Comparison of ENCODE assay signal across 20 cellular contexts in genomic region chrX:33062016-33062415, GRCh38.
DNase-seq lines count a peak whose midpoint lies in the region; ATAC-seq, FAIRE-seq and TF ChIP-seq lines count a peak whose summit lies in the region.
"Had no signal": no experiment of that assay in that cellular context is flagged by ENCODE, and none has a peak within 500 bp of the region (broad histone marks: within the 10 kb centered on the region; RNA-seq: fewer than 3 reads in every experiment).

No MANE protein-coding gene starts in this region.

- no peak overlapping the region for H3K4me2 ChIP-seq in astrocyte (ENCODE audit: low read length)
- H3K4me2 ChIP-seq: GM23338 had no signal

- no peaks in the 10 kb centered on the region for H3K27me3 Mint-ChIP-seq in astrocyte (ENCODE audit: low read depth, unreplicated experiment)
- H3K27me3 Mint-ChIP-seq: CD4-positive, alpha-beta T cell had no signal

- H3K4me1 Mint-ChIP-seq in astrocyte (ENCODE audit: low read depth, unreplicated experiment), result no peaks in the 10 kb centered on the region
- H3K4me1 Mint-ChIP-seq: GM23338 had no signal

- H3K9me3 Mint-ChIP-seq in astrocyte (ENCODE audit: unreplicated experiment), result no peaks in the 10 kb centered on the region
- H3K9me3 Mint-ChIP-seq: GM23338 had no signal

- TF ChIP-seq CTCF in astrocyte (IDR thresholded peaks at IDR 0.05; ENCODE audit: insufficient read depth, low read depth, low read length), result no peak

- DNase-seq in Ammon's horn (ENCODE audit: low spot score), result peak; percentile 8
- DNase-seq in astrocyte (ENCODE audit: low read depth), result no peak
- DNase-seq in midbrain (lab: John Stamatoyannopoulos, UW), result peak; percentile 14
- peak; percentile 59 for DNase-seq in superior temporal gyrus (ENCODE audit: extremely low spot score)
- no peak for DNase-seq in GDM1 (lab: John Stamatoyannopoulos, UW)
- DNase-seq in NCI-H82 treated with DMSO at 0.1 percent for 48 hours (lab: John Stamatoyannopoulos, UW; ENCODE audit: unreplicated experiment), result no peak
- DNase-seq: 8988T; BE2C; Calu3; CD4-positive, alpha-beta T cell; DMS 273 treated with DMSO at 0.1 percent for 48 hours; DMS53; DND-41; EL; HCEC 1CT had no signal

- no peak overlapping the region for H3K27ac ChIP-seq in astrocyte (ENCODE audit: low read depth, low read length)
- H3K27ac ChIP-seq: C4-2B had no signal

- no peaks in the 10 kb centered on the region for H4K20me1 ChIP-seq in astrocyte (ENCODE audit: insufficient read depth, low read length)

- H3K4me3 ChIP-seq in astrocyte (ENCODE audit: insufficient read depth, low read depth, low read length), result no peak overlapping the region
- H3K4me3 ChIP-seq: GM23338 had no signal

- no peak overlapping the region for H3K9ac ChIP-seq in astrocyte (ENCODE audit: low read length)

- H3K4me1 ChIP-seq in astrocyte (ENCODE audit: insufficient read depth, low read length), result no peaks in the 10 kb centered on the region
- H3K4me1 ChIP-seq: BE2C had no signal

- H3K36me3 ChIP-seq in astrocyte (ENCODE audit: insufficient read depth, low read length), result no peaks in the 10 kb centered on the region
- H3K36me3 ChIP-seq: BE2C had no signal

- ATAC-seq in GM19023 (IDR thresholded peaks at IDR 0.05; ENCODE audit: unreplicated experiment), result no peak
- ATAC-seq: GM23338 had no signal

- H3K9me3 ChIP-seq in astrocyte (ENCODE audit: insufficient read depth, low read depth, low read length), result no peaks in the 10 kb centered on the region
- H3K9me3 ChIP-seq: BE2C had no signal

- no peaks in the 10 kb centered on the region for H3K27me3 ChIP-seq in astrocyte (ENCODE audit: insufficient read depth, low read length)
- H3K27me3 ChIP-seq: BE2C had no signal

- no peak overlapping the region for H2AFZ ChIP-seq in astrocyte (ENCODE audit: low read depth, low read length)
- H2AFZ ChIP-seq: GM23338 had no signal

- no peak overlapping the region for H3K27ac Mint-ChIP-seq in astrocyte (ENCODE audit: unreplicated experiment)
- H3K27ac Mint-ChIP-seq: CD4-positive, alpha-beta T cell; GM23338 had no signal

- peak; percentile 86 for FAIRE-seq in astrocyte (lab: Jason Lieb, UNC)
- FAIRE-seq: GM12891, H54 had no signal

- H3K79me2 ChIP-seq in astrocyte (ENCODE audit: insufficient read depth, low read length), result no peaks in the 10 kb centered on the region

- no peak overlapping the region for H3K4me3 Mint-ChIP-seq in astrocyte (ENCODE audit: unreplicated experiment)
- H3K4me3 Mint-ChIP-seq: CD4-positive, alpha-beta T cell; GM23338 had no signal

- no peaks in the 10 kb centered on the region for H3K36me3 Mint-ChIP-seq in astrocyte (ENCODE audit: low read depth, unreplicated experiment)

Comparison
In these comparisons a context has a peak if more than half of its experiments do, and no peak if none do; other contexts are left out.
1. DNase-seq: peak in Ammon's horn (single experiment), midbrain (single experiment) and superior temporal gyrus (single experiment); none in astrocyte (single experiment), GDM1 (single experiment) and NCI-H82 treated with DMSO at 0.1 percent for 48 hours (single experiment).